24 cellular contexts compared by ENCODE assay signal in the genomic region with DNA sequence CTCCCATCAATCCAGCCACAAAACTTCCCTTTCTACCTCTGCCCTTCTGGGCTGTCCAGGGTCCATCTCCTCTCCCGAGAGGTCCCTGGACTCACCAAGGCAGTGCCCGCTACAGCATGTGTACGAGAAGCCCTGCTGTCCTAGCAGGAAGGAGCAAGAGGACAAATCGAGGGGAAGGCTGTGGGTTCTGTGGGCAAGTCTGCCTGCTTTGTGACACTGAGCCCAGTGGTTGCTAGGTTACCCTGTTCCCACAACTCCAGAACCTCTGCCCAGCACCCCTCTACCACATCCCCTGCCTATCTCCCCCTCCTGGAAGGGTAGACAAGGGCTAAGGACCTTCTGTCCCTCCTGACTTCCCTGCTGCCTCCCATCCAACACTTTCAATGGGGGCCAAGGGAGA. TPM values are rescaled to one million over a fixed set of nuclear protein-coding genes. Genes with fewer than 3 reads are reported as not detected.
DNase-seq lines count a peak whose midpoint lies in the region; ATAC-seq and TF ChIP-seq lines count a peak whose summit lies in the region.
"Had no signal": no experiment of that assay in that cellular context is flagged by ENCODE, and none has a peak within 500 bp of the region (broad histone marks: within the 10 kb centered on the region; RNA-seq: fewer than 3 reads in every experiment).

A gene with protein sequence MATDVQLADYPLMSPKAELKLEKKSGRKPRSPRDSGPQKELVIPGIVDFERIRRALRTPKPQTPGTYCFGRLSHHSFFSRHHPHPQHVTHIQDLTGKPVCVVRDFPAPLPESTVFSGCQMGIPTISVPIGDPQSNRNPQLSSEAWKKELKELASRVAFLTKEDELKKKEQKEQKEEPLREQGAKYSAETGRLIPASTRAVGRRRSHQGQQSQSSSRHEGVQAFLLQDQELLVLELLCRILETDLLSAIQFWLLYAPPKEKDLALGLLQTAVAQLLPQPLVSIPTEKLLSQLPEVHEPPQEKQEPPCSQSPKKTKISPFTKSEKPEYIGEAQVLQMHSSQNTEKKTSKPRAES (minus strand): TSS at position 188 of the 400 bp plus-strand sequence. CDS start 1,998 bp downstream, outside the sequence.

- intact Hi-C loops in naive thymus-derived CD4-positive, alpha-beta T cell (cut with micrococcal nuclease): no loop called here
- intact Hi-C loops in stomach (cut with DNase I; ENCODE audit: low total_unique reads): no loop called here

- H3K27me3 ChIP-seq in BLaER1 (no peaks in the 10 kb centered on the region), H7 (ENCODE audit: control insufficient read depth, insufficient read depth, low read length) (no peaks in the 10 kb centered on the region), stomach (peaks cover 0 to 6% (median 0%) of the 10 kb centered on the region in 3 donors)
- no peaks in the 10 kb centered on the region for H3K27me3 ChIP-seq in naive thymus-derived CD4-positive, alpha-beta T cell (ENCODE audit: control insufficient read depth in 2 of 2, insufficient read depth in 2 of 2, low read length in 2 of 2)
- H3K27me3 ChIP-seq: ovary, right lobe of liver had no signal

- H3K36me3 Mint-ChIP-seq in naive thymus-derived CD4-positive, alpha-beta T cell: no peaks in the 10 kb centered on the region

- no peaks in the 10 kb centered on the region for H4K20me1 ChIP-seq in BLaER1

- no peak within 1 kb of the TSS for H3K4me3 Mint-ChIP-seq in naive thymus-derived CD4-positive, alpha-beta T cell
- H3K4me3 Mint-ChIP-seq: dendritic cell treated with granulocyte-macrophage colony-stimulating factor and Interleukin-4, amounts not matched to agents 40 ng/mL and 50 ng/mL, for 4 days had no signal

- peaks cover 0 to 13% (median 0%) of the 10 kb centered on the region in 7 donors for H3K4me1 Mint-ChIP-seq in naive thymus-derived CD4-positive, alpha-beta T cell

- peak within 1 kb of the TSS; percentile 16; the same call in 1 of the 2 replicates for H3K9ac ChIP-seq in BLaER1
- H3K9ac ChIP-seq: GM23248 had no signal

- POLR2A ChIA-PET in naive thymus-derived CD4-positive, alpha-beta T cell (lab: Charles Lee): no interaction called here

- no peaks in the 10 kb centered on the region for H3K9me3 Mint-ChIP-seq in naive thymus-derived CD4-positive, alpha-beta T cell
- H3K9me3 Mint-ChIP-seq: dendritic cell treated with granulocyte-macrophage colony-stimulating factor and Interleukin-4, amounts not matched to agents 40 ng/mL and 50 ng/mL, for 4 days had no signal

- WGBS in stomach, 5 donors: 61 to 77% (median 68%) methylated on average over 4 of the region's 4 CpGs

- H3K27ac Mint-ChIP-seq in naive thymus-derived CD4-positive, alpha-beta T cell: no peak within 1 kb of the TSS

- no peak for TF ChIP-seq POLR2A in stomach (IDR thresholded peaks at IDR 0.05)

- no peaks in the 10 kb centered on the region for H3K36me3 ChIP-seq in BLaER1
- H3K36me3 ChIP-seq in H7 (replicated peaks; ENCODE audit: control insufficient read depth, insufficient read depth, low read length): no peaks in the 10 kb centered on the region
- H3K36me3 ChIP-seq in naive thymus-derived CD4-positive, alpha-beta T cell (ENCODE audit: control insufficient read depth in 2 of 3, insufficient read depth in 3 of 3, low read length in 3 of 3): no peaks in the 10 kb centered on the region
- H3K36me3 ChIP-seq in stomach: no peaks in the 10 kb centered on the region
- H3K36me3 ChIP-seq: adrenal gland, heart right ventricle, ovary, right lobe of liver, suprapubic skin had no signal

- H3K27ac ChIP-seq in BLaER1 (peak within 1 kb of the TSS; percentile 56), stomach (no peak within 1 kb of the TSS)
- H3K27ac ChIP-seq in naive thymus-derived CD4-positive, alpha-beta T cell (ENCODE audit: low read depth, low read length): no peak within 1 kb of the TSS
- H3K27ac ChIP-seq: adrenal gland, GM23248, heart right ventricle, ovary, right lobe of liver, suprapubic skin had no signal

- H3K9me3 ChIP-seq in BLaER1: no peaks in the 10 kb centered on the region
- no peaks in the 10 kb centered on the region for H3K9me3 ChIP-seq in naive thymus-derived CD4-positive, alpha-beta T cell (ENCODE audit: control insufficient read depth in 2 of 3, low read length in 3 of 3)
- H3K9me3 ChIP-seq in stomach: no peaks in the 10 kb centered on the region
- H3K9me3 ChIP-seq: adrenal gland, ovary, right lobe of liver, suprapubic skin had no signal

- TF ChIP-seq CTCF in stomach (IDR thresholded peaks at IDR 0.05): no peak

- H3K4me1 ChIP-seq in BLaER1: peaks cover 38% of the 10 kb centered on the region
- H3K4me1 ChIP-seq in naive thymus-derived CD4-positive, alpha-beta T cell (ENCODE audit: control insufficient read depth in 2 of 2, insufficient read depth in 2 of 2, low read length in 2 of 2): no peaks in the 10 kb centered on the region
- H3K4me1 ChIP-seq in stomach: no peaks in the 10 kb centered on the region
- H3K4me1 ChIP-seq: right lobe of liver had no signal

- H3K4me3 ChIP-seq in BLaER1 (no peak within 1 kb of the TSS), H7 (ENCODE audit: insufficient read depth, low read depth, low read length) (no peak within 1 kb of the TSS), stomach (no peak within 1 kb of the TSS)
- no peak within 1 kb of the TSS for H3K4me3 ChIP-seq in naive thymus-derived CD4-positive, alpha-beta T cell (ENCODE audit: low read length)
- H3K4me3 ChIP-seq: adrenal gland, GM23248, heart right ventricle, ovary, right lobe of liver, suprapubic skin had no signal

- peak within 1 kb of the TSS; percentile 71 for H3K4me2 ChIP-seq in BLaER1

- H3K27me3 Mint-ChIP-seq in naive thymus-derived CD4-positive, alpha-beta T cell: peaks cover 0 to 20% (median 0%) of the 10 kb centered on the region in 5 donors

- CTCF ChIA-PET in naive thymus-derived CD4-positive, alpha-beta T cell (lab: Charles Lee): no interaction called here

- TF ChIP-seq EP300 in stomach (IDR thresholded peaks at IDR 0.05): no peak

- DNase-seq in H7 (peak; percentile 38), UCSD-AML1 (lab: John Stamatoyannopoulos, UW; ENCODE audit: unreplicated experiment) (peak; percentile 79), NCI-H2227 treated with DMSO at 0.1 percent for 48 hours (lab: John Stamatoyannopoulos, UW) (no peak), stomach (no peak)
- DNase-seq in naive thymus-derived CD4-positive, alpha-beta T cell: no peak
- DNase-seq: adrenal gland, DMS153, heart right ventricle, KG1, NCI-H1092 treated with DMSO at 0.1 percent for 48 hours, NCI-H2029, NCI-H510A, ovary, right lobe of liver, SW 1271 had no signal

- peak; percentile 31 for ATAC-seq in naive thymus-derived CD4-positive, alpha-beta T cell
- ATAC-seq in GM21528 (IDR thresholded peaks at IDR 0.05; ENCODE audit: low FRiP score, unreplicated experiment) (no peak), HG02623 (IDR thresholded peaks at IDR 0.05; ENCODE audit: unreplicated experiment) (no peak)
- ATAC-seq: heart right ventricle, right lobe of liver had no signal

RNA-seq across cellular contexts. Expression of the gene that starts here (rescaled TPM):
- not detected in 2 replicates for total RNA-seq in H7 (2014; rRNA removed; shearing (Covaris generic))
- total RNA-seq in naive thymus-derived CD4-positive, alpha-beta T cell: not detected
- polyA plus RNA-seq in naive thymus-derived CD4-positive, alpha-beta T cell: not detected
- not detected for total RNA-seq in stomach
- not detected for polyA plus RNA-seq in stomach
- total RNA-seq: adrenal gland, bronchial epithelial cell, endothelial cell of umbilical vein, GM23248, heart right ventricle, lung microvascular endothelial cell, ovary, right lobe of liver had no signal
- polyA plus RNA-seq: endothelial cell of umbilical vein, GM23248, heart right ventricle, ovary had no signal

Comparison
In these comparisons a context has a peak if more than half of its experiments do, and no peak if none do; other contexts are left out.
1. Peak in DNase-seq in H7; RNA of the gene not detected or under 1 TPM.
2. Peak in ATAC-seq in naive thymus-derived CD4-positive, alpha-beta T cell; RNA of the gene not detected or under 1 TPM.